7 cellular contexts compared by ENCODE assay signal in genomic region chr2:127840893-127841292, GRCh38.
"Had no signal": no experiment of that assay in that cellular context is flagged by ENCODE, and none has a peak within 500 bp of the region (broad histone marks: within the 10 kb centered on the region; RNA-seq: fewer than 3 reads in every experiment).

No MANE protein-coding gene starts in this region.

- DNase-seq: IMR-90, KG1 had no signal

- H3K9me3 Mint-ChIP-seq: IgD-negative memory B cell had no signal

- H3K27ac ChIP-seq: HL-60 had no signal

- FAIRE-seq: HepG2, HTR-8/SVneo, K562 had no signal

- H3K4me3 ChIP-seq: K562 had no signal

- H3K27ac Mint-ChIP-seq: IgD-negative memory B cell had no signal

- H3K4me3 Mint-ChIP-seq: IgD-negative memory B cell had no signal
